Comparison of ENCODE assay signal across 12 cellular contexts in genomic region chr10:79158004-79158340, GRCh38.
DNase-seq lines count a peak whose midpoint lies in the region; ATAC-seq, FAIRE-seq and TF ChIP-seq lines count a peak whose summit lies in the region.
"Had no signal": no experiment of that assay in that cellular context is flagged by ENCODE, and none has a peak within 500 bp of the region (broad histone marks: within the 10 kb centered on the region; RNA-seq: fewer than 3 reads in every experiment).

No MANE protein-coding gene starts in this region.

- ATAC-seq in HepG2, result no peak
- no peak for ATAC-seq in HG02759 (IDR thresholded peaks at IDR 0.05; ENCODE audit: unreplicated experiment)
- no peak for ATAC-seq in HG02798 (IDR thresholded peaks at IDR 0.05; ENCODE audit: poor library complexity, unreplicated experiment)
- no peak for ATAC-seq in GM21381 (IDR thresholded peaks at IDR 0.05; ENCODE audit: unreplicated experiment)
- ATAC-seq in GM21786 (IDR thresholded peaks at IDR 0.05; ENCODE audit: unreplicated experiment), result no peak

- H4K8ac ChIP-seq in H9 (replicated peaks; ENCODE audit: insufficient read length, low read depth, low read length), result no peak overlapping the region

- H3K27ac ChIP-seq in H9 (ENCODE audit: insufficient read length, low read depth, low read length), result no peak overlapping the region
- H3K27ac ChIP-seq in brain microvascular endothelial cell, result peak overlapping the region; percentile 84
- peak overlapping the region; percentile 67 for H3K27ac ChIP-seq in HepG2 (ENCODE audit: extremely low read length, insufficient read depth, low read length)
- H3K27ac ChIP-seq in small intestine (ENCODE audit: low read depth in 1 of 2, low read length in 1 of 2), result peak overlapping the region; percentile 49 to 53

- H3K23ac ChIP-seq in H9 (ENCODE audit: insufficient read length, low read depth, low read length), result no peak overlapping the region

- H3K36me3 ChIP-seq in brain microvascular endothelial cell (replicated peaks) (peaks cover 5% of the 10 kb centered on the region), HepG2 (replicated peaks in 1 of 2; ENCODE audit: control insufficient read depth in 1 of 2, insufficient read depth in 2 of 2, low read length in 2 of 2) (peaks cover 9 to 46% of the 10 kb centered on the region in 2 experiments; a peak in 4 of 5 replicates), small intestine (ENCODE audit: control insufficient read depth in 2 of 2, insufficient read depth in 2 of 2, low read length in 2 of 2) (peaks cover 0 to 2% of the 10 kb centered on the region in 2 donors)

- CTCF ChIA-PET in HepG2 (lab: Yijun Ruan, JAX; ENCODE audit: low intra/inter-chr PET ratio, low total read pairs), result no interaction called here

- H3K27me3 Mint-ChIP-seq in H9 (ENCODE audit: low read depth), result no peaks in the 10 kb centered on the region
- H3K27me3 Mint-ChIP-seq: CD4-positive, alpha-beta memory T cell; naive B cell had no signal

- H3K4me1 ChIP-seq in H9 (ENCODE audit: insufficient read depth, low read length), result peaks cover 21% of the 10 kb centered on the region; the same call in 1 of the 2 replicates
- H3K4me1 ChIP-seq in HepG2 (ENCODE audit: insufficient read depth, low read length), result peaks cover 78% of the 10 kb centered on the region
- H3K4me1 ChIP-seq in small intestine (ENCODE audit: control insufficient read depth in 2 of 2, insufficient read depth in 1 of 2, low read depth in 1 of 2, low read length in 1 of 2), result peaks cover 5 to 8% of the 10 kb centered on the region in 2 donors

- DNase-seq in H9 (no peak), brain microvascular endothelial cell (no peak), HepG2 (ENCODE audit: low spot score) (no peak), small intestine (no peak)
- DNase-seq: CD4-positive, alpha-beta memory T cell; naive B cell; NCI-H2029 treated with DMSO at 0.1 percent for 48 hours; stimulated activated CD4-positive, alpha-beta T cell treated with anti-CD3 and anti-CD28 coated beads, Interleukin-2, amount 100 ng/mL, for 48 hours had no signal

- TF ChIP-seq EP300 in HepG2 (IDR thresholded peaks at IDR 0.05; ENCODE audit: low read depth in 2 of 2, low read length in 2 of 2), result no peak
- no peak for TF ChIP-seq EP300 in HepG2 (CRISPR knock-in tag; IDR thresholded peaks at IDR 0.05; ENCODE audit: borderline replicate concordance)

- no peaks in the 10 kb centered on the region for H3K9me3 Mint-ChIP-seq in H9
- H3K9me3 Mint-ChIP-seq: CD4-positive, alpha-beta memory T cell; naive B cell had no signal

- no peaks in the 10 kb centered on the region; a peak in 2 of 7 replicates for H3K36me3 Mint-ChIP-seq in H9 (ENCODE audit: insufficient read depth in 1 of 3, low read depth in 3 of 3)
- H3K36me3 Mint-ChIP-seq: naive B cell had no signal

- H4K5ac ChIP-seq in H9 (ENCODE audit: insufficient read length, low read depth, low read length), result peak overlapping the region; percentile 5

- H3K27me3 ChIP-seq in H9 (ENCODE audit: insufficient read depth, low read length) (no peaks in the 10 kb centered on the region), brain microvascular endothelial cell (replicated peaks) (no peaks in the 10 kb centered on the region), HepG2 (ENCODE audit: control insufficient read depth in 1 of 2, insufficient read depth in 2 of 2, low read length in 2 of 2) (no peaks in the 10 kb centered on the region), small intestine (ENCODE audit: control insufficient read depth in 2 of 2, insufficient read depth in 2 of 2, low read length in 2 of 2) (no peaks in the 10 kb centered on the region)

- in situ Hi-C loops in brain microvascular endothelial cell (cut with HindIII; ENCODE audit: low pct_ligation_motif_present, low sequenced_read_pairs), result no loop called here
- in situ Hi-C loops in HepG2 (cut with HindIII; ENCODE audit: extremely low pct_ligation_motif_present, low pct_unique_long_range_greater_than_20kb), result no loop called here

- H2BK15ac ChIP-seq in H9 (ENCODE audit: low read depth, low read length), result no peak overlapping the region

- H4K91ac ChIP-seq in H9 (ENCODE audit: insufficient read length, low read depth, low read length), result peak overlapping the region; percentile 82

- peak overlapping the region; percentile 84 to 97 (median 96); a peak in 6 of 7 replicates for H3K27ac Mint-ChIP-seq in H9
- H3K27ac Mint-ChIP-seq: naive B cell had no signal

- peak overlapping the region; percentile 71 for H3K18ac ChIP-seq in H9 (ENCODE audit: insufficient read length, low read depth, low read length)

- BruUV-seq in HepG2 (replicated peaks; lab: Mats Ljungman, UMichigan), result no TSS peak

- H3K4me1 Mint-ChIP-seq in H9, result peaks cover 46 to 48% of the 10 kb centered on the region in 2 experiments

- no peak for TF ChIP-seq CTCF in H9 (conservative IDR thresholded peaks at IDR 0.05)
- no peak for TF ChIP-seq CTCF in brain microvascular endothelial cell (IDR thresholded peaks at IDR 0.05; ENCODE audit: low read depth, low read length, missing control alignments)
- no peak for TF ChIP-seq CTCF in HepG2 (CRISPR knock-in tag; IDR thresholded peaks at IDR 0.05)

- no peak for TF ChIP-seq RAD21 in HepG2 (CRISPR knock-in tag; IDR thresholded peaks at IDR 0.05)

- peak overlapping the region; percentile 63; the same call in 1 of the 2 replicates for H3K4ac ChIP-seq in H9 (ENCODE audit: low read depth, low read length)

- no peak overlapping the region for H3K4me2 ChIP-seq in H9 (ENCODE audit: insufficient read depth, insufficient read length, low read length)
- peak overlapping the region; percentile 48 for H3K4me2 ChIP-seq in HepG2 (ENCODE audit: low read depth, low read length)

- POLR2A ChIA-PET in HepG2 (lab: Yijun Ruan, JAX), result interaction anchor here (0.6 to 3.1 kb wide), 14 partner anchors 9 to 700 kb away, joined by 3 to 31 read pairs (median 8); no protein-coding TSS in a partner anchor

- H2BK20ac ChIP-seq in H9 (ENCODE audit: low read depth, low read length, poor library complexity, severe bottlenecking), result no peak overlapping the region

- FAIRE-seq in HepG2 (lab: Jason Lieb, UNC) (no peak), small intestine (lab: Jason Lieb, UNC) (no peak)

- H4K20me1 ChIP-seq in H9 (ENCODE audit: control insufficient read depth, insufficient read depth, insufficient read length) (no peaks in the 10 kb centered on the region), HepG2 (ENCODE audit: insufficient read depth, low read length) (peaks cover 3% of the 10 kb centered on the region; the same call in 1 of the 2 replicates)

- intact Hi-C loops in HepG2 (cut with micrococcal nuclease; ENCODE audit: unreplicated experiment), result no loop called here

- H2AK5ac ChIP-seq in H9 (ENCODE audit: insufficient read length, low read length), result peak overlapping the region; percentile 10

- no peaks in the 10 kb centered on the region for H3K79me1 ChIP-seq in H9 (ENCODE audit: insufficient read depth, low read depth, low read length, poor library complexity, severe bottlenecking)

- no peaks in the 10 kb centered on the region for H3K9me3 ChIP-seq in H9 (ENCODE audit: control insufficient read depth, low read depth, low read length)
- H3K9me3 ChIP-seq in HepG2 (ENCODE audit: low read length), result no peaks in the 10 kb centered on the region
- H3K9me3 ChIP-seq in small intestine (ENCODE audit: control insufficient read depth, low read depth), result no peaks in the 10 kb centered on the region

- H3K23me2 ChIP-seq in H9 (ENCODE audit: insufficient read length, low read depth, low read length, poor library complexity, severe bottlenecking), result no peaks in the 10 kb centered on the region

- peak overlapping the region; percentile 36 for H3K14ac ChIP-seq in H9 (ENCODE audit: insufficient read depth, low read length)

- H3K56ac ChIP-seq in H9 (ENCODE audit: insufficient read length, low read depth, low read length), result no peak overlapping the region

- H2BK12ac ChIP-seq in H9 (ENCODE audit: insufficient read length, low read depth, low read length), result peak overlapping the region; percentile 88

- no peak overlapping the region for H2AFZ ChIP-seq in H9 (ENCODE audit: low read length)
- H2AFZ ChIP-seq in HepG2 (ENCODE audit: low read length), result no peak overlapping the region

- WGBS in H9 (ENCODE audit: extremely low coverage, insufficient read length, low lambda C conversion rate), result no CpG with 5 or more reads among the region's 5 CpGs
- 57% methylated on average over 3 of the region's 5 CpGs for WGBS in HepG2 (ENCODE audit: low lambda C conversion rate)
- WGBS in small intestine, 3 donors, result 64 to 75% (median 69%) methylated on average over 5 of the region's 5 CpGs

- peak overlapping the region; percentile 80 for H2BK120ac ChIP-seq in H9 (ENCODE audit: low read depth, low read length, poor library complexity, severe bottlenecking)

- H3K9ac ChIP-seq in H9 (ENCODE audit: extremely low read depth, insufficient read length, low read length), result no peak overlapping the region
- H3K9ac ChIP-seq in HepG2 (ENCODE audit: insufficient read depth, low read depth, low read length), result peak overlapping the region; percentile 12

- H2BK5ac ChIP-seq in H9 (ENCODE audit: insufficient read length, low read length), result no peak overlapping the region

- TF ChIP-seq POLR2A in HepG2 (IDR thresholded peaks at IDR 0.05; ENCODE audit: insufficient read depth in 1 of 2, low read depth in 2 of 2, low read length in 2 of 2), result no peak

- no peaks in the 10 kb centered on the region for H3K79me2 ChIP-seq in H9 (ENCODE audit: insufficient read depth, low read length)
- H3K79me2 ChIP-seq in HepG2 (ENCODE audit: insufficient read depth, low read length), result peaks cover 37% of the 10 kb centered on the region

- no peak overlapping the region for H3K4me3 ChIP-seq in brain microvascular endothelial cell (ENCODE audit: low read depth, low read length)
- peak overlapping the region in 1 of 3 experiments; percentile 12; a peak in 1 of 6 replicates for H3K4me3 ChIP-seq in HepG2 (replicated peaks in 1 of 3; ENCODE audit: insufficient read depth in 1 of 3, low read depth in 2 of 3, low read length in 3 of 3)
- no peak overlapping the region for H3K4me3 ChIP-seq in small intestine (ENCODE audit: low read depth in 1 of 2, low read length in 2 of 2)

- peak overlapping the region in 1 of 2 experiments; percentile 44; a peak in 2 of 5 replicates for H3K4me3 Mint-ChIP-seq in H9
- H3K4me3 Mint-ChIP-seq: CD4-positive, alpha-beta memory T cell; naive B cell had no signal

- H3T11ph ChIP-seq in H9 (ENCODE audit: low read length), result no peak overlapping the region

TF ChIP-seq in HepG2, 621 proteins besides CTCF, POLR2A, EP300 and RAD21 (continues in another document):
- no peak for TF ChIP-seq SMYD3 (CRISPR knock-in tag; IDR thresholded peaks at IDR 0.05)
- TF ChIP-seq ZNF780A (CRISPR knock-in tag; IDR thresholded peaks at IDR 0.05), result no peak
- TF ChIP-seq ZNF598 (CRISPR knock-in tag; IDR thresholded peaks at IDR 0.05; ENCODE audit: borderline replicate concordance), result 0 out of 2 replicates have a peak, but pooled peaks have one; percentile 31
- no peak for TF ChIP-seq BORCS8-MEF2B (CRISPR knock-in tag; IDR thresholded peaks at IDR 0.05)
- TF ChIP-seq ZNF652 (CRISPR knock-in tag; IDR thresholded peaks at IDR 0.05; ENCODE audit: borderline replicate concordance, low read depth), result peak; percentile 55
- TF ChIP-seq MAFG (CRISPR knock-in tag; IDR thresholded peaks at IDR 0.05), result no peak
